ENCODE assay signal across 1 cellular context in the genomic region with DNA sequence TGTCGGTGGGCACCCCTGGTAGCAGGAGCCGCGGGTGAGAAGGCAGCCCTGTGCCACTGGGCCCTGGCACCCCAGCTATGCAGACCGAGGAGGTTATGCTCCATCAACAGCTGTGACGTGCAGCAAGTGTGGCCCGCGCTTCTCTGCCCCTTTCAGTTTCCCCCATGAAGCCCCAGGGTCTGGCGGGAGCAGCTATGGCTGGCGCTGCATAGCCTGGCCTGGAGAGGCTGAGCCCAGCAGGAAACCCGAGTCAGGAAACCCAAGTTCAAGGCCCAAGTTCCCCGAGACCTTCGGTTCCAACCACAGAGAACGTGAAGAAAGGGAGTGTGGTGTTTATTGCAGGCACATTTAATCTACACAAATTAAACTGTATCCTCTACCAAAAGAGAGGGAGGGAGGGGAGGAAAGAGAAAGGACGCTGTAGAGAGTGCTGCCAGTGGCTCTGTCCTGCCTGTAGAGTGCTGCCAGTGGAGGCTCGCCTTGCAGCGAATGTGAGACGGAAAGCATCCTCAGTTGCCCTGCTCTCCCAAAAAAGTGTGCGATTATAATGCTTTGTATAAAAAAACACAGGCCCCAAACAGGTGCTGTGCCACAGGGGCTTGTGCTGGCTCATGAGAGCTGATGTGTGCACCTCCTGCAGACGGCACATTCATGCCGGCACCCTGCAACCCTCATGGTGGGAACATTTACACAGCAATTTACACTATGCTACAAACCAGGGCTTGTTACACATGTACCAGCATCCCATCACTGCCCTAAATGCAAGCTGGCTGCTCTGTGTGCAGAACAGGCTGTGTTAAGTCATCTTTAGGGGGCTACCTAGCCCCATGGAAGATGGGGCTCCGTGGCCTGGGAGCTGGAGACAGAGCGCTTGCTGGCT.
TF ChIP-seq lines count a peak whose summit lies in the region.

No MANE protein-coding gene starts in this region.

TF ChIP-seq in HepG2, 621 proteins besides CTCF, POLR2A, EP300 and RAD21:
- TF ChIP-seq TP53 (CRISPR knock-in tag; conservative IDR thresholded peaks at IDR 0.05) (no peak), ZNF276 (CRISPR knock-in tag; IDR thresholded peaks at IDR 0.05; ENCODE audit: low read depth) (no peak), TBP (CRISPR knock-in tag; IDR thresholded peaks at IDR 0.05) (no peak), MEF2D (CRISPR knock-in tag; IDR thresholded peaks at IDR 0.05) (no peak), ZNF850 (CRISPR knock-in tag; conservative IDR thresholded peaks at IDR 0.05) (no peak), SPEN (CRISPR knock-in tag; IDR thresholded peaks at IDR 0.05; ENCODE audit: low read depth) (no peak), DMAP1 (CRISPR knock-in tag; IDR thresholded peaks at IDR 0.05) (no peak), MTF1 (CRISPR knock-in tag; IDR thresholded peaks at IDR 0.05) (no peak), ISX (CRISPR knock-in tag; conservative IDR thresholded peaks at IDR 0.05) (no peak), PHF5A (CRISPR knock-in tag; IDR thresholded peaks at IDR 0.05; ENCODE audit: low read depth, unreplicated experiment) (no peak), ZNF235 (CRISPR knock-in tag; IDR thresholded peaks at IDR 0.05; ENCODE audit: borderline replicate concordance) (no peak), ZNF747 (CRISPR knock-in tag; IDR thresholded peaks at IDR 0.05; ENCODE audit: borderline replicate concordance) (no peak), THAP11 (CRISPR knock-in tag; IDR thresholded peaks at IDR 0.05) (no peak), ZNF432 (CRISPR knock-in tag; IDR thresholded peaks at IDR 0.05; ENCODE audit: borderline replicate concordance) (no peak), SP2 (CRISPR knock-in tag; IDR thresholded peaks at IDR 0.05) (no peak)
